10 cellular contexts compared by ENCODE assay signal in genomic region chr22:50470491-50470890, GRCh38. TPM values are rescaled to one million over a fixed set of nuclear protein-coding genes. Genes with fewer than 3 reads are reported as not detected.
DNase-seq lines count a peak whose midpoint lies in the region; ATAC-seq and TF ChIP-seq lines count a peak whose summit lies in the region.
"Had no signal": no experiment of that assay in that cellular context is flagged by ENCODE, and none has a peak within 500 bp of the region (broad histone marks: within the 10 kb centered on the region; RNA-seq: fewer than 3 reads in every experiment).

No MANE protein-coding gene starts in this region.

- no peaks in the 10 kb centered on the region for H3K9me3 Mint-ChIP-seq in activated naive CD4-positive, alpha-beta T cell treated with anti-CD3 and anti-CD28 coated beads, Interleukin-2, amount 50 U/mL, for 24 hours
- no peaks in the 10 kb centered on the region for H3K9me3 Mint-ChIP-seq in activated CD8-positive, alpha-beta T cell treated with anti-CD3 and anti-CD28 coated beads, Interleukin-2, amount 10 ng/mL, durations not matched to agents 7 days and 5 days (ENCODE audit: insufficient read depth)

- 73 to 74% methylated on average over 6 of the region's 6 CpGs for whole genome bisulfite sequencing in heart right ventricle, 2 donors

- intact Hi-C loops in lower lobe of right lung (cut with DNase I) = no loop called here
- intact Hi-C loops in vagina (cut with DNase I) = no loop called here
- intact Hi-C loops in heart right ventricle (cut with DNase I) = no loop called here

- no peak for ATAC-seq in activated CD8-positive, alpha-beta T cell treated with anti-CD3 and anti-CD28 coated beads, Interleukin-2, amount 10 ng/mL, durations not matched to agents 7 days and 5 days
- ATAC-seq in lower lobe of right lung (no peak), left lobe of liver (no peak), heart right ventricle (no peak)

- H3K27me3 ChIP-seq in lower lobe of right lung (ENCODE audit: low read depth) (no peaks in the 10 kb centered on the region), vagina (no peaks in the 10 kb centered on the region), heart right ventricle (no peaks in the 10 kb centered on the region)

- no peak for TF ChIP-seq CTCF in lower lobe of right lung (IDR thresholded peaks at IDR 0.05)
- no peak for TF ChIP-seq CTCF in vagina (IDR thresholded peaks at IDR 0.05)
- TF ChIP-seq CTCF in heart right ventricle (IDR thresholded peaks at IDR 0.05) = no peak

- peak overlapping the region; percentile 58 for H3K27ac ChIP-seq in lower lobe of right lung
- peak overlapping the region; percentile 48 for H3K27ac ChIP-seq in vagina
- peak overlapping the region in 1 of 10 donors; percentile 78 for H3K27ac ChIP-seq in heart right ventricle
- H3K27ac ChIP-seq: coronary artery had no signal

- CTCF ChIA-PET in activated CD8-positive, alpha-beta T cell treated with anti-CD3 and anti-CD28 coated beads, Interleukin-2, amount 10 ng/mL, durations not matched to agents 7 days and 5 days (lab: Charles Lee) = interaction anchor here (1.0 to 5.1 kb wide), 14 partner anchors 20 to 229 kb away, joined by 3 to 37 read pairs (median 5); partner anchors contain the start of genes HDAC10, LMF2, NCAPH2 and SCO2

- H3K4me3 Mint-ChIP-seq in activated naive CD4-positive, alpha-beta T cell treated with anti-CD3 and anti-CD28 coated beads, Interleukin-2, amount 50 U/mL, for 24 hours = peak overlapping the region; percentile 74
- peak overlapping the region; percentile 71 for H3K4me3 Mint-ChIP-seq in activated CD8-positive, alpha-beta T cell treated with anti-CD3 and anti-CD28 coated beads, Interleukin-2, amount 10 ng/mL, durations not matched to agents 7 days and 5 days

- peaks cover 29% of the 10 kb centered on the region for H3K36me3 ChIP-seq in lower lobe of right lung
- H3K36me3 ChIP-seq in vagina = peaks cover 0 to 27% of the 10 kb centered on the region in 2 donors
- peaks cover 0 to 29% (median 20%) of the 10 kb centered on the region in 9 donors for H3K36me3 ChIP-seq in heart right ventricle

- DNase-seq in activated naive CD4-positive, alpha-beta T cell (lab: John Stamatoyannopoulos, UW) = no peak
- DNase-seq in activated CD8-positive, alpha-beta T cell treated with anti-CD3 and anti-CD28 coated beads, Interleukin-2, amount 10 ng/mL, durations not matched to agents 7 days and 5 days = peak; percentile 41
- DNase-seq in lower lobe of right lung (no peak), vagina (ENCODE audit: extremely low spot score in 2 of 2) (no peak), left lobe of liver (ENCODE audit: low spot score) (no peak), heart right ventricle (no peak), NCI-H2107 treated with DMSO at 0.1 percent for 48 hours (lab: John Stamatoyannopoulos, UW; ENCODE audit: unreplicated experiment) (no peak)
- DNase-seq: NCI-H446 treated with DMSO at 0.1 percent for 48 hours had no signal

- H3K4me1 Mint-ChIP-seq in activated naive CD4-positive, alpha-beta T cell treated with anti-CD3 and anti-CD28 coated beads, Interleukin-2, amount 50 U/mL, for 24 hours = peaks cover 62% of the 10 kb centered on the region
- peaks cover 80% of the 10 kb centered on the region for H3K4me1 Mint-ChIP-seq in activated CD8-positive, alpha-beta T cell treated with anti-CD3 and anti-CD28 coated beads, Interleukin-2, amount 10 ng/mL, durations not matched to agents 7 days and 5 days (ENCODE audit: low read depth)

- POLR2A ChIA-PET in activated CD8-positive, alpha-beta T cell treated with anti-CD3 and anti-CD28 coated beads, Interleukin-2, amount 10 ng/mL, durations not matched to agents 7 days and 5 days (lab: Charles Lee) = interaction anchor here (0.5 to 2.4 kb wide), 16 partner anchors 10 to 204 kb away, joined by 3 to 20 read pairs (median 4); partner anchors contain the start of genes LMF2, NCAPH2, SCO2 and TYMP

- no peaks in the 10 kb centered on the region for H3K9me3 ChIP-seq in lower lobe of right lung
- H3K9me3 ChIP-seq in vagina = no peaks in the 10 kb centered on the region
- H3K9me3 ChIP-seq in heart right ventricle = no peaks in the 10 kb centered on the region

- no peak for TF ChIP-seq POLR2A in vagina (IDR thresholded peaks at IDR 0.05)

- H3K36me3 Mint-ChIP-seq in activated naive CD4-positive, alpha-beta T cell treated with anti-CD3 and anti-CD28 coated beads, Interleukin-2, amount 50 U/mL, for 24 hours = peaks cover 6% of the 10 kb centered on the region
- H3K36me3 Mint-ChIP-seq in activated CD8-positive, alpha-beta T cell treated with anti-CD3 and anti-CD28 coated beads, Interleukin-2, amount 10 ng/mL, durations not matched to agents 7 days and 5 days (ENCODE audit: low read depth) = peaks cover 45% of the 10 kb centered on the region

- H3K27ac Mint-ChIP-seq in activated naive CD4-positive, alpha-beta T cell treated with anti-CD3 and anti-CD28 coated beads, Interleukin-2, amount 50 U/mL, for 24 hours = peak overlapping the region; percentile 85
- peak overlapping the region; percentile 95 for H3K27ac Mint-ChIP-seq in activated CD8-positive, alpha-beta T cell treated with anti-CD3 and anti-CD28 coated beads, Interleukin-2, amount 10 ng/mL, durations not matched to agents 7 days and 5 days

- H3K4me3 ChIP-seq in lower lobe of right lung (no peak overlapping the region), vagina (no peak overlapping the region), heart right ventricle (no peak overlapping the region)
- H3K4me3 ChIP-seq: coronary artery had no signal

- H3K27me3 Mint-ChIP-seq in activated naive CD4-positive, alpha-beta T cell treated with anti-CD3 and anti-CD28 coated beads, Interleukin-2, amount 50 U/mL, for 24 hours = no peaks in the 10 kb centered on the region
- no peaks in the 10 kb centered on the region for H3K27me3 Mint-ChIP-seq in activated CD8-positive, alpha-beta T cell treated with anti-CD3 and anti-CD28 coated beads, Interleukin-2, amount 10 ng/mL, durations not matched to agents 7 days and 5 days (ENCODE audit: low read depth)

- H3K4me1 ChIP-seq in lower lobe of right lung (peaks cover 58% of the 10 kb centered on the region), vagina (peaks cover 69% of the 10 kb centered on the region), heart right ventricle (peaks cover 31 to 65% (median 56%) of the 10 kb centered on the region in 9 donors)

RNA-seq across cellular contexts. Expression of gene SBF1, which starts 4.3 kb away (rescaled TPM):
- 100 to 1,000 TPM; 177 to 183 TPM for total RNA-seq in activated CD8-positive, alpha-beta T cell treated with anti-CD3 and anti-CD28 coated beads, Interleukin-2, amount 10 ng/mL, durations not matched to agents 7 days and 5 days
- total RNA-seq in lower lobe of right lung (59.0 TPM), vagina (37.3 TPM), left lobe of liver (31.2 TPM), heart right ventricle (10 to 100 TPM; 41.0 to 73.0 (median 49.7) TPM)
- polyA plus RNA-seq in heart right ventricle = 10 to 100 TPM; 43.2 to 48.6 TPM

RNA-seq across cellular contexts. Expression of gene ADM2, which starts 10.9 kb away (rescaled TPM):
- total RNA-seq in activated CD8-positive, alpha-beta T cell treated with anti-CD3 and anti-CD28 coated beads, Interleukin-2, amount 10 ng/mL, durations not matched to agents 7 days and 5 days = 1 to 10 TPM; 4.1 to 4.2 TPM
- 1.5 TPM for total RNA-seq in lower lobe of right lung
- total RNA-seq in vagina = not detected
- 1.3 TPM for total RNA-seq in left lobe of liver
- total RNA-seq in heart right ventricle = under 1 TPM in 3 of 10 donors, not detected in 7; 0.09 to 0.53 (median 0.15) TPM
- under 1 TPM; 0.07 to 0.29 TPM for polyA plus RNA-seq in heart right ventricle

RNA-seq across cellular contexts. Expression of gene MIOX, which starts 16.2 kb away (rescaled TPM):
- total RNA-seq in activated CD8-positive, alpha-beta T cell treated with anti-CD3 and anti-CD28 coated beads, Interleukin-2, amount 10 ng/mL, durations not matched to agents 7 days and 5 days = under 1 TPM in 1 of 2 experiments, not detected in 1; 0.40 TPM
- total RNA-seq in lower lobe of right lung (not detected), vagina (not detected), left lobe of liver (not detected), heart right ventricle (not detected)
- polyA plus RNA-seq in heart right ventricle = not detected

RNA-seq across cellular contexts. Expression of gene LMF2, which starts 37.0 kb away (rescaled TPM):
- 100 to 1,000 TPM; 119 to 132 TPM for total RNA-seq in activated CD8-positive, alpha-beta T cell treated with anti-CD3 and anti-CD28 coated beads, Interleukin-2, amount 10 ng/mL, durations not matched to agents 7 days and 5 days
- total RNA-seq in lower lobe of right lung = 58.8 TPM
- 57.0 TPM for total RNA-seq in vagina
- 50.2 TPM for total RNA-seq in left lobe of liver
- 10 to 100 TPM; 18.8 to 37.5 (median 22.9) TPM for total RNA-seq in heart right ventricle
- 10 to 100 TPM; 40.4 to 42.5 TPM for polyA plus RNA-seq in heart right ventricle

RNA-seq across cellular contexts. Expression of gene NCAPH2, which starts 37.5 kb away (rescaled TPM):
- total RNA-seq in activated CD8-positive, alpha-beta T cell treated with anti-CD3 and anti-CD28 coated beads, Interleukin-2, amount 10 ng/mL, durations not matched to agents 7 days and 5 days = 100 to 1,000 TPM; 146 to 150 TPM
- total RNA-seq in lower lobe of right lung = 46.1 TPM
- 45.7 TPM for total RNA-seq in vagina
- total RNA-seq in left lobe of liver = 18.8 TPM
- 10 to 100 TPM; 21.7 to 31.9 (median 26.2) TPM for total RNA-seq in heart right ventricle
- 10 to 100 TPM; 38.0 to 54.8 TPM for polyA plus RNA-seq in heart right ventricle
